Comparison of ENCODE assay signal across 10 cellular contexts in the genomic region with DNA sequence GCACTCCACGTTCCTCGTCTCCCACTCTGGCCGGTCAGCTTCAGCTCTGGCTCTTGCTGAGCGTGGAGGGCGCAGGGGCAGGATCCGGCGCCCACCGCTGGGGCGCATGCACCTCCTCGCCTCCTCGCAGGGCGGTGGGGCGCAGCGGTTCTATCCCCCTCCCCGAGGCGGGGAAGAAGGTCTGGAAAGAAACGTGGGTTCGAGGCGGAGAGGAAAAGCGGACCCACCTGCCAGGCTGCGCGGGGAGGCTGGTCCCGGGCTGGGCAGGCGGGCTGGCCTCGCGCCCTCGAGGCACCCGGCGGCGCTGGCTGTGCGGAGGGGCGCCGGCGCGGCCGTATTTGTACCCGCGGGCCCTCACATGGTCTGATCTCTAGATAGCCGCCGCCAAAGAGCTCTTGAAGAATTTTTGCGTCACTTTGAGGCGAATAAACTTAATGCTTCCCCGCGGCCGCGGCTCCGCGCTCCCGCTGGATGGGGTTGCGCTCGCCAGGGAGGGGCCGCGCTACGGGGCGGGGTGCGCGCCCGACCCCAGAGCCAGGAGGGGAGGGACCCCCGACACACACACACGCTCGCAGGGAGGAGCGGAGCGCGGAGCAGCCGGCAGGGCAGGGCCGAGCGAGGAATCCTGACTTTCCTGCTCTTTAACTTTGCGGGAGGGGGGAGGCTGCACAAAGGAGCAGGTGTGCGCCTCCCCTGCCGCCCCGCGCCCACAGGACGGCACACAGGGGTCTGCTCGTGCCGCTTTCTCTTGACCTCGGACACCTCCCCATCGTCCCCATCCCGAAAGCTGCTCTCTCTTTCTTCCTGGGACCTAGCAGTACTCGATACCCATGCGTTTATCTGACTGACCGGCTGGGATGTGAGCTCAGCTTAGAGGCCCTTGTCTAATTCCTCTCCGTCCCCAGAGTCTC. TPM values are rescaled to one million over a fixed set of nuclear protein-coding genes. Genes with fewer than 3 reads are reported as not detected.
DNase-seq lines count a peak whose midpoint lies in the region; ATAC-seq and TF ChIP-seq lines count a peak whose summit lies in the region.
"Had no signal": no experiment of that assay in that cellular context is flagged by ENCODE, and none has a peak within 500 bp of the region (broad histone marks: within the 10 kb centered on the region; RNA-seq: fewer than 3 reads in every experiment).

A gene (minus strand): TSS at position 312 of the 911 bp plus-strand sequence. CDS start 13,739 bp downstream, outside the sequence.

- H3K9me3 ChIP-seq in CD8-positive, alpha-beta T cell (ENCODE audit: low read length): no peaks in the 10 kb centered on the region
- H3K9me3 ChIP-seq in mucosa of descending colon: no peaks in the 10 kb centered on the region
- H3K9me3 ChIP-seq: neutrophil had no signal

- no peak for TF ChIP-seq CTCF in CD8-positive, alpha-beta T cell (IDR thresholded peaks at IDR 0.05)
- TF ChIP-seq CTCF in HL-60 (IDR thresholded peaks at IDR 0.05; ENCODE audit: insufficient read depth, low read length) (no peak), mucosa of descending colon (IDR thresholded peaks at IDR 0.05) (no peak), RWPE1 (conservative IDR thresholded peaks at IDR 0.05; ENCODE audit: low read depth) (no peak)

- H3K4me1 Mint-ChIP-seq in CD8-positive, alpha-beta T cell (ENCODE audit: low read depth): peaks cover 24% of the 10 kb centered on the region

- CTCF ChIA-PET in CD8-positive, alpha-beta T cell (lab: Charles Lee): no interaction called here
- CTCF ChIA-PET in RWPE1 (lab: Yijun Ruan, JAX): interaction anchor here (0.6 to 3.0 kb wide), 8 partner anchors 13 to 173 kb away, joined by 3 to 22 read pairs (median 4); no protein-coding TSS in a partner anchor

- POLR2A ChIA-PET in CD8-positive, alpha-beta T cell (lab: Charles Lee): no interaction called here
- POLR2A ChIA-PET in RWPE1 (lab: Yijun Ruan, JAX; ENCODE audit: low non-redundant PET): no interaction called here

- H3K4me1 ChIP-seq in CD8-positive, alpha-beta T cell (ENCODE audit: insufficient read depth, low read length): peaks cover 10% of the 10 kb centered on the region
- H3K4me1 ChIP-seq in mucosa of descending colon (ENCODE audit: low read depth): peaks cover 17% of the 10 kb centered on the region

- no peak for DNase-seq in CD8-positive, alpha-beta T cell
- DNase-seq in HL-60 (ENCODE audit: low read depth in 1 of 2, low spot score in 1 of 2) (no peak), dermis blood vessel endothelial cell (peak; percentile 20), mucosa of descending colon (no peak), hypothalamus (lab: John Stamatoyannopoulos, UW) (no peak), RWPE1 (ENCODE audit: low spot score) (no peak), NOMO-1 (lab: John Stamatoyannopoulos, UW; ENCODE audit: unreplicated experiment in 2 of 2) (no peak), HCEC 1CT (no peak)

- peaks cover 8% of the 10 kb centered on the region for H3K27me3 ChIP-seq in CD8-positive, alpha-beta T cell (ENCODE audit: insufficient read depth, low read length)
- H3K27me3 ChIP-seq in HL-60 (ENCODE audit: insufficient read depth, poor library complexity, severe bottlenecking): peaks cover 22% of the 10 kb centered on the region

- no peak within 1 kb of the TSS for H3K27ac ChIP-seq in CD8-positive, alpha-beta T cell (ENCODE audit: low read depth, low read length)
- no peak within 1 kb of the TSS for H3K27ac ChIP-seq in HL-60 (replicated peaks)
- no peak within 1 kb of the TSS for H3K27ac ChIP-seq in RWPE1
- H3K27ac ChIP-seq: KMS-11, neutrophil had no signal

- H3K9me3 Mint-ChIP-seq in CD8-positive, alpha-beta T cell: no peaks in the 10 kb centered on the region

- peak within 1 kb of the TSS; percentile 11 for H3K4me3 ChIP-seq in CD8-positive, alpha-beta T cell (ENCODE audit: low read depth, low read length)
- peak within 1 kb of the TSS; percentile 25 for H3K4me3 ChIP-seq in HL-60 (replicated peaks; ENCODE audit: insufficient read depth, low read length)
- no peak within 1 kb of the TSS for H3K4me3 ChIP-seq in mucosa of descending colon

- H3K27me3 Mint-ChIP-seq in CD8-positive, alpha-beta T cell (ENCODE audit: low read depth): peaks cover 65% of the 10 kb centered on the region

- no peaks in the 10 kb centered on the region for H3K36me3 Mint-ChIP-seq in CD8-positive, alpha-beta T cell

- intact Hi-C loops in CD8-positive, alpha-beta T cell (cut with DNase I, micrococcal nuclease): no loop called here
- intact Hi-C loops in mucosa of descending colon (cut with DNase I, micrococcal nuclease): no loop called here

- H3K27ac Mint-ChIP-seq in CD8-positive, alpha-beta T cell: no peak within 1 kb of the TSS

- ATAC-seq in CD8-positive, alpha-beta T cell: no peak
- ATAC-seq in mucosa of descending colon: peak; percentile 28

- peak within 1 kb of the TSS; percentile 71 for H3K4me3 Mint-ChIP-seq in CD8-positive, alpha-beta T cell

- no peaks in the 10 kb centered on the region for H3K36me3 ChIP-seq in CD8-positive, alpha-beta T cell (ENCODE audit: insufficient read depth, low read length)
- H3K36me3 ChIP-seq in mucosa of descending colon (ENCODE audit: low read depth): no peaks in the 10 kb centered on the region
- H3K36me3 ChIP-seq: neutrophil had no signal

RNA-seq across cellular contexts. Expression of the gene that starts here (rescaled TPM):
- total RNA-seq in CD8-positive, alpha-beta T cell: not detected
- total RNA-seq in dermis blood vessel endothelial cell (2.6 TPM in 2 replicates), mucosa of descending colon (1 to 10 TPM in 2 of 3 donors, under 1 TPM in 1; 0.32 to 1.8 (median 1.2) TPM)
